1 cellular context compared by ENCODE assay signal in genomic region chr3:44883213-44883955, GRCh38.
TF ChIP-seq lines count a peak whose summit lies in the region.

No MANE protein-coding gene starts in this region.

TF ChIP-seq in SK-N-SH, 30 proteins besides CTCF, POLR2A, EP300 and RAD21 (continued from another document):
- TF ChIP-seq TAF1 (IDR thresholded peaks at IDR 0.05; ENCODE audit: borderline replicate concordance, low read depth, low read length) (no peak), FOSL2 (IDR thresholded peaks at IDR 0.05; ENCODE audit: borderline replicate concordance, low read depth) (no peak), ZBTB33 (IDR thresholded peaks at IDR 0.05; ENCODE audit: borderline replicate concordance, low read depth) (no peak), SIN3A (IDR thresholded peaks at IDR 0.05; ENCODE audit: borderline replicate concordance, low read depth, low read length) (no peak), POLR2AphosphoS5 (IDR thresholded peaks at IDR 0.05; ENCODE audit: low read depth, low read length) (no peak), PBX3 (IDR thresholded peaks at IDR 0.05) (no peak), GABPA (IDR thresholded peaks at IDR 0.05; ENCODE audit: low read depth) (no peak), FOXM1 (IDR thresholded peaks at IDR 0.05; ENCODE audit: low read depth) (no peak), NFIC (IDR thresholded peaks at IDR 0.05; ENCODE audit: borderline replicate concordance) (no peak), RFX5 (IDR thresholded peaks at IDR 0.05; ENCODE audit: low read length) (no peak)
